Comparison of ENCODE assay signal across 8 cellular contexts in genomic region chr17:68205251-68205807, GRCh38. TPM values are rescaled to one million over a fixed set of nuclear protein-coding genes. Genes with fewer than 3 reads are reported as not detected.
DNase-seq lines count a peak whose midpoint lies in the region; ATAC-seq and TF ChIP-seq lines count a peak whose summit lies in the region.

No MANE protein-coding gene starts in this region.

- TF ChIP-seq CTCF in BJ (IDR thresholded peaks at IDR 0.05; ENCODE audit: insufficient read depth, low read depth, low read length) (peak; percentile 80), right lobe of liver (IDR thresholded peaks at IDR 0.05) (peak; percentile 86 to 97 (median 90))

- peaks cover 0 to 7% (median 0%) of the 10 kb centered on the region in 4 donors for H3K4me1 ChIP-seq in right lobe of liver

- ATAC-seq in GM19043 (IDR thresholded peaks at IDR 0.05; ENCODE audit: low read depth, unreplicated experiment) (peak; percentile 90), HG03354 (IDR thresholded peaks at IDR 0.05; ENCODE audit: poor library complexity, severe bottlenecking, unreplicated experiment) (peak; percentile 88), right lobe of liver (peak; percentile 91 to 96 (median 94))

- peak overlapping the region; percentile 90 for H3K27ac Mint-ChIP-seq in activated CD4-positive, alpha-beta T cell treated with anti-CD3 and anti-CD28 coated beads, Interleukin-2, amount 10 ng/mL, durations not matched to agents 24 days and 14 days
- H3K27ac Mint-ChIP-seq in dendritic cell treated with granulocyte-macrophage colony-stimulating factor and Interleukin-4, amounts not matched to agents 40 ng/mL and 50 ng/mL, for 4 days: peak overlapping the region; percentile 87

- H3K36me3 Mint-ChIP-seq in activated CD4-positive, alpha-beta T cell treated with anti-CD3 and anti-CD28 coated beads, Interleukin-2, amount 10 ng/mL, durations not matched to agents 24 days and 14 days (ENCODE audit: low read depth): peaks cover 16% of the 10 kb centered on the region
- peaks cover 36% of the 10 kb centered on the region for H3K36me3 Mint-ChIP-seq in dendritic cell treated with granulocyte-macrophage colony-stimulating factor and Interleukin-4, amounts not matched to agents 40 ng/mL and 50 ng/mL, for 4 days (ENCODE audit: low read depth)

- H3K4me3 ChIP-seq in BJ (ENCODE audit: low read depth, low read length) (peak overlapping the region; percentile 87), right lobe of liver (peak overlapping the region; percentile 69 to 76 (median 74))

- H3K27me3 Mint-ChIP-seq in activated CD4-positive, alpha-beta T cell treated with anti-CD3 and anti-CD28 coated beads, Interleukin-2, amount 10 ng/mL, durations not matched to agents 24 days and 14 days: peaks cover 10% of the 10 kb centered on the region
- H3K27me3 Mint-ChIP-seq in dendritic cell treated with granulocyte-macrophage colony-stimulating factor and Interleukin-4, amounts not matched to agents 40 ng/mL and 50 ng/mL, for 4 days: peaks cover 46% of the 10 kb centered on the region

- H3K27ac ChIP-seq in right lobe of liver: peak overlapping the region; percentile 47 to 79 (median 63)

- no peaks in the 10 kb centered on the region for H3K9me3 ChIP-seq in right lobe of liver

- 0% methylated on average over 3 of the region's 71 CpGs for WGBS in right lobe of liver (ENCODE audit: insufficient coverage, low coverage, low lambda C conversion rate, missing lambda C conversion rate)

- H3K27me3 ChIP-seq in BJ (ENCODE audit: control insufficient read depth, insufficient read depth, low read length): peaks cover 7% of the 10 kb centered on the region
- no peaks in the 10 kb centered on the region for H3K27me3 ChIP-seq in right lobe of liver

- no peaks in the 10 kb centered on the region for H3K36me3 ChIP-seq in BJ (ENCODE audit: control insufficient read depth, insufficient read depth, low read length)
- H3K36me3 ChIP-seq in right lobe of liver: no peaks in the 10 kb centered on the region

- peak; percentile 68 for TF ChIP-seq POLR2A in right lobe of liver (IDR thresholded peaks at IDR 0.05)

- intact Hi-C loops in activated CD4-positive, alpha-beta T cell treated with anti-CD3 and anti-CD28 coated beads, Interleukin-2, amount 10 ng/mL, durations not matched to agents 24 days and 14 days (cut with micrococcal nuclease): loop anchor here (1.0 to 5.0 kb wide), 3 partner anchors 33 to 307 kb away; partner anchors contain the start of gene PRKAR1A
- intact Hi-C loops in dendritic cell treated with granulocyte-macrophage colony-stimulating factor and Interleukin-4, amounts not matched to agents 40 ng/mL and 50 ng/mL, for 4 days (cut with micrococcal nuclease): loop anchor here (5.0 kb wide), 1 partner anchor 42 kb away; the partner anchor contains the start of gene AMZ2
- intact Hi-C loops in right lobe of liver (cut with DNase I): no loop called here

- CTCF ChIA-PET in BJ (lab: Yijun Ruan, JAX): interaction anchor here (0.6 to 2.1 kb wide), 15 partner anchors 8 to 257 kb away, joined by 3 to 12 read pairs (median 3); partner anchors contain the start of gene AMZ2

- H3K9me3 Mint-ChIP-seq in activated CD4-positive, alpha-beta T cell treated with anti-CD3 and anti-CD28 coated beads, Interleukin-2, amount 10 ng/mL, durations not matched to agents 24 days and 14 days: no peaks in the 10 kb centered on the region
- H3K9me3 Mint-ChIP-seq in dendritic cell treated with granulocyte-macrophage colony-stimulating factor and Interleukin-4, amounts not matched to agents 40 ng/mL and 50 ng/mL, for 4 days: no peaks in the 10 kb centered on the region

- POLR2A ChIA-PET in BJ (lab: Charles Lee): interaction anchor here (0.6 kb wide), 1 partner anchor 151 kb away, joined by 3 read pairs; no protein-coding TSS in a partner anchor

- peak; percentile 17 for DNase-seq in BJ (ENCODE audit: low read depth)
- peak; percentile 62 for DNase-seq in NCI-H446 treated with DMSO at 0.1 percent for 48 hours (lab: John Stamatoyannopoulos, UW)
- peak; percentile 98 for DNase-seq in activated CD4-positive, alpha-beta T cell treated with anti-CD3 and anti-CD28 coated beads, Interleukin-2, amount 10 ng/mL, durations not matched to agents 24 days and 14 days
- peak; percentile 91 to 95 (median 94) for DNase-seq in right lobe of liver
- DNase-seq in stimulated activated CD4-positive, alpha-beta T cell treated with anti-CD3 and anti-CD28 coated beads, Interleukin-4, amount 100 ng/mL, for 4 hours: peak; percentile 87 to 94

- peaks cover 23% of the 10 kb centered on the region for H3K4me1 Mint-ChIP-seq in activated CD4-positive, alpha-beta T cell treated with anti-CD3 and anti-CD28 coated beads, Interleukin-2, amount 10 ng/mL, durations not matched to agents 24 days and 14 days
- peaks cover 21% of the 10 kb centered on the region for H3K4me1 Mint-ChIP-seq in dendritic cell treated with granulocyte-macrophage colony-stimulating factor and Interleukin-4, amounts not matched to agents 40 ng/mL and 50 ng/mL, for 4 days (ENCODE audit: low read depth)

- H3K4me3 Mint-ChIP-seq in activated CD4-positive, alpha-beta T cell treated with anti-CD3 and anti-CD28 coated beads, Interleukin-2, amount 10 ng/mL, durations not matched to agents 24 days and 14 days: peak overlapping the region; percentile 85
- H3K4me3 Mint-ChIP-seq in dendritic cell treated with granulocyte-macrophage colony-stimulating factor and Interleukin-4, amounts not matched to agents 40 ng/mL and 50 ng/mL, for 4 days: peak overlapping the region; percentile 80

RNA-seq across cellular contexts. Expression of gene AMZ2, which starts 42.5 kb away (rescaled TPM):
- 52.0 and 91.1 TPM in 2 replicates for polyA plus RNA-seq in BJ (2011; rRNA removed)
- 13.3 and 19.6 TPM in 2 replicates for polyA minus RNA-seq in BJ (2011; rRNA and poly(A)+ RNA removed)
- total RNA-seq in activated CD4-positive, alpha-beta T cell treated with anti-CD3 and anti-CD28 coated beads, Interleukin-2, amount 10 ng/mL, durations not matched to agents 24 days and 14 days: 75.8 and 77.5 TPM in 2 replicates
- total RNA-seq in right lobe of liver: 10 to 100 TPM; 15.3 to 31.2 (median 18.2) TPM

Comparison
In these comparisons a context has a peak if more than half of its experiments do, and no peak if none do; other contexts are left out.
1. Peak in every context shown above with its lines: DNase-seq, ATAC-seq, H3K4me3 ChIP-seq and H3K27ac ChIP-seq.
2. DNase-seq: peak in every context shown above with its lines; median percentile 98 in activated CD4-positive, alpha-beta T cell treated with anti-CD3 and anti-CD28 coated beads, Interleukin-2, amount 10 ng/mL, durations not matched to agents 24 days and 14 days; 94 in right lobe of liver; 90 in stimulated activated CD4-positive, alpha-beta T cell treated with anti-CD3 and anti-CD28 coated beads, Interleukin-4, amount 100 ng/mL, for 4 hours; 62 in NCI-H446 treated with DMSO at 0.1 percent for 48 hours; 17 in BJ.
3. intact Hi-C loops: an anchor here in activated CD4-positive, alpha-beta T cell treated with anti-CD3 and anti-CD28 coated beads, Interleukin-2, amount 10 ng/mL, durations not matched to agents 24 days and 14 days (1.0 to 5.0 kb wide) and dendritic cell treated with granulocyte-macrophage colony-stimulating factor and Interleukin-4, amounts not matched to agents 40 ng/mL and 50 ng/mL, for 4 days (5.0 kb wide); none called in right lobe of liver.